Comparison of ENCODE assay signal across 8 cellular contexts in the genomic region with DNA sequence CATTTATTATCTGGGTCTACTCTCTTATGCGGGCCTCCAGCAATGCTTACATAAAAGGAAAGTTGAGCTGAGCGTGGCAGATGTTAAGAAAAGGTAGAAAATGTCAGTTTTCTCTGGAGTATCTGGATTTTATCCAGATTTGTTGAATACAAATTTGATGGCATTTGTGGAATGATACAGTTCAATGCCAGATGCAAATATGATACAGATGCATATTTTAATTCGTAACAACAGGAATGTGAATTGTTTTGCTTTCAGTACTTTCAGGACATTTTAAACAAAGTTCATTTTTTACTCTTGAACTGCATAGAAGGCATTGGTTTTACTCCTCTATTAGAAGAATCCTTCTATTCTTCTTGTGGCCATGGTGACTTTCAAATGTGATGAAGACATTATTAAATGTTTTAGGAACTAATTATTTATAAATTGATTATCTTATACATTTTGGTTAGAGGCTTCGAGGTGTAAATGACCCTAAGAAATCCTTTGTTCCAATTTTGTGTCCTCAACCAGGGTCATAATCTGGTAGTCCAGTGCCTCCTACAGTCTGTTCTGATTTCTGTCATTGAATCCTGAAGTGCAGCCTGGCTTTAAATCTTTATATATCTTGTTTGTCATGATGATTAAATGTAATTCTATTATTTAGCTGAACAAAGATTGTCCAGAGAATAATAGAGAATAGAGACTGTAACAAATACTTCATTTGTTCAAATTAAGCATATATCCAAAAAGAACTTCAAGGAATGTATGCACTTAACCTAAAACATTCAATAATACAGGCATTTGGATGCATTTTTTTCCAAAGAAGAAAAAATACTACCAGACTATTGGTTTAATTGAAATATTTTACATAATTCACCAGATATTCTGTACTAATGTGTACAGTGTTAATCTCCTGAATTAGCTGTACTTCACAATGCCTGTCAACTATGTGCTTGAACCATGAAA.
DNase-seq lines count a peak whose midpoint lies in the region; ATAC-seq, FAIRE-seq and TF ChIP-seq lines count a peak whose summit lies in the region.

No MANE protein-coding gene starts in this region.

- no peak overlapping the region for H3K4me3 ChIP-seq in NB4 (ENCODE audit: low read depth, low read length)
- no peak overlapping the region for H3K4me3 ChIP-seq in neutrophil (ENCODE audit: low read depth in 1 of 2, low read length in 1 of 2)

- H3K4me1 ChIP-seq in neutrophil (ENCODE audit: control insufficient read depth in 1 of 2, insufficient read depth in 1 of 2, low read depth in 1 of 2, low read length in 1 of 2) = peaks cover 0 to 4% of the 10 kb centered on the region in 2 experiments

- ATAC-seq in HG02852 (IDR thresholded peaks at IDR 0.05; ENCODE audit: unreplicated experiment) = no peak

- H3K36me3 ChIP-seq in neutrophil = no peaks in the 10 kb centered on the region

- DNase-seq in NOMO-1 treated with DMSO at 0.1 percent for 48 hours (lab: John Stamatoyannopoulos, UW; ENCODE audit: unreplicated experiment) (peak; percentile 36), NOMO-1 treated with dmso at 0.1 percent for 144 hours (lab: John Stamatoyannopoulos, UW; ENCODE audit: unreplicated experiment) (no peak), NB4 (ENCODE audit: low read depth) (peak; percentile 52), NCI-H526 treated with DMSO at 0.1 percent for 48 hours (lab: John Stamatoyannopoulos, UW) (no peak), HK-2 (ENCODE audit: unreplicated experiment) (no peak)

- peak; percentile 34 for TF ChIP-seq CTCF in NB4 (IDR thresholded peaks at IDR 0.05; ENCODE audit: low read depth, low read length)
- TF ChIP-seq CTCF in neutrophil (IDR thresholded peaks at IDR 0.05) = peak; percentile 28

- no peak overlapping the region for H3K27ac ChIP-seq in neutrophil

- peak; percentile 31 for FAIRE-seq in endometrium (lab: Jason Lieb, UNC)

- H3K27me3 ChIP-seq in neutrophil = no peaks in the 10 kb centered on the region

- TF ChIP-seq POLR2A in NB4 (IDR thresholded peaks at IDR 0.05; ENCODE audit: extremely low read depth, insufficient read length) = no peak

- H3K9me3 ChIP-seq in neutrophil = no peaks in the 10 kb centered on the region

Comparison
In these comparisons a context has a peak if more than half of its experiments do, and no peak if none do; other contexts are left out.
1. DNase-seq: peak in NOMO-1 treated with DMSO at 0.1 percent for 48 hours (single experiment) and NB4 (single experiment); none in NOMO-1 treated with dmso at 0.1 percent for 144 hours (single experiment), NCI-H526 treated with DMSO at 0.1 percent for 48 hours (single experiment) and HK-2 (single experiment).